In the genomic region with DNA sequence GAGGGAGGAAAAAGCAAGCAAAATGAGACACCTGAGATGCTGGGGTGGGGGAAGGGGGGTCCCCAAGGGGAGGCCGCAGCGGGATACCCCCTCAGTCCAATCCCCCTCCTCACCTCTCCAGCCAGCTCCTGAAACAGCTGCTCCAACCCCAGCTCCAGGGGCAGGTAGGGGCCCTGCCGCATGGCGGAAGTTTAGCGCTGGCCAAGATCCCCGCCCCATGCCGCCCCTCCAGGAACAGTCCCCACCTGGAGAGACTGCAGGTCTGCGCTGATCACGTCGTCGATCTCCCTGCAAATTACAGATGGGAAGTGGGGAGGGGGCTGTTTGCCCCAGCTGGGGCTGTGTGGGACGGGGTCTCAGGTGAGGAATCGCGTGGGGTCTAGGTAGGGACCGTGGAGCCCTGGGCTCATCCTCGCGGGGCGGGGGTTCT, we compare ENCODE assay signal across 1 cellular context.
TF ChIP-seq lines count a peak whose summit lies in the region.

No MANE protein-coding gene starts in this region.

TF ChIP-seq in A549, 52 proteins besides CTCF, POLR2A, EP300 and RAD21 (continued from another document):
- TF ChIP-seq, protein P1, sequence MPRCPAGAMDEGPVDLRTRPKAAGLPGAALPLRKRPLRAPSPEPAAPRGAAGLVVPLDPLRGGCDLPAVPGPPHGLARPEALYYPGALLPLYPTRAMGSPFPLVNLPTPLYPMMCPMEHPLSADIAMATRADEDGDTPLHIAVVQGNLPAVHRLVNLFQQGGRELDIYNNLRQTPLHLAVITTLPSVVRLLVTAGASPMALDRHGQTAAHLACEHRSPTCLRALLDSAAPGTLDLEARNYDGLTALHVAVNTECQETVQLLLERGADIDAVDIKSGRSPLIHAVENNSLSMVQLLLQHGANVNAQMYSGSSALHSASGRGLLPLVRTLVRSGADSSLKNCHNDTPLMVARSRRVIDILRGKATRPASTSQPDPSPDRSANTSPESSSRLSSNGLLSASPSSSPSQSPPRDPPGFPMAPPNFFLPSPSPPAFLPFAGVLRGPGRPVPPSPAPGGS (IDR thresholded peaks at IDR 0.05) = 0 out of 3 replicates have a peak, but pooled peaks have one; percentile 22
- no peak for TF ChIP-seq RCOR1 (IDR thresholded peaks at IDR 0.05; ENCODE audit: low read depth, low read length)
- TF ChIP-seq NFE2L2 (conservative IDR thresholded peaks at IDR 0.05; ENCODE audit: low read length) = no peak
- no peak for TF ChIP-seq HOXB5 (CRISPR knock-in tag; IDR thresholded peaks at IDR 0.05)
- no peak for TF ChIP-seq KDM5A (IDR thresholded peaks at IDR 0.05)
- no peak for TF ChIP-seq EHF (CRISPR knock-in tag; IDR thresholded peaks at IDR 0.05)
- TF ChIP-seq FOSB (CRISPR knock-in tag; IDR thresholded peaks at IDR 0.05) = peak; percentile 82
